Comparison of ENCODE assay signal across 1 cellular context in genomic region chr16:5058476-5058875, GRCh38.
TF ChIP-seq lines count a peak whose summit lies in the region.

No MANE protein-coding gene starts in this region.

TF ChIP-seq in HepG2, 621 proteins besides CTCF, POLR2A, EP300 and RAD21 (continued from another document):
- TF ChIP-seq ZNF609 (CRISPR knock-in tag; IDR thresholded peaks at IDR 0.05; ENCODE audit: borderline replicate concordance) (no peak), ZNF275 (CRISPR knock-in tag; IDR thresholded peaks at IDR 0.05; ENCODE audit: borderline replicate concordance) (no peak), IKZF5 (CRISPR knock-in tag; IDR thresholded peaks at IDR 0.05) (no peak), GMEB1 (CRISPR knock-in tag; IDR thresholded peaks at IDR 0.05; ENCODE audit: borderline replicate concordance) (no peak)
